In the genomic region with DNA sequence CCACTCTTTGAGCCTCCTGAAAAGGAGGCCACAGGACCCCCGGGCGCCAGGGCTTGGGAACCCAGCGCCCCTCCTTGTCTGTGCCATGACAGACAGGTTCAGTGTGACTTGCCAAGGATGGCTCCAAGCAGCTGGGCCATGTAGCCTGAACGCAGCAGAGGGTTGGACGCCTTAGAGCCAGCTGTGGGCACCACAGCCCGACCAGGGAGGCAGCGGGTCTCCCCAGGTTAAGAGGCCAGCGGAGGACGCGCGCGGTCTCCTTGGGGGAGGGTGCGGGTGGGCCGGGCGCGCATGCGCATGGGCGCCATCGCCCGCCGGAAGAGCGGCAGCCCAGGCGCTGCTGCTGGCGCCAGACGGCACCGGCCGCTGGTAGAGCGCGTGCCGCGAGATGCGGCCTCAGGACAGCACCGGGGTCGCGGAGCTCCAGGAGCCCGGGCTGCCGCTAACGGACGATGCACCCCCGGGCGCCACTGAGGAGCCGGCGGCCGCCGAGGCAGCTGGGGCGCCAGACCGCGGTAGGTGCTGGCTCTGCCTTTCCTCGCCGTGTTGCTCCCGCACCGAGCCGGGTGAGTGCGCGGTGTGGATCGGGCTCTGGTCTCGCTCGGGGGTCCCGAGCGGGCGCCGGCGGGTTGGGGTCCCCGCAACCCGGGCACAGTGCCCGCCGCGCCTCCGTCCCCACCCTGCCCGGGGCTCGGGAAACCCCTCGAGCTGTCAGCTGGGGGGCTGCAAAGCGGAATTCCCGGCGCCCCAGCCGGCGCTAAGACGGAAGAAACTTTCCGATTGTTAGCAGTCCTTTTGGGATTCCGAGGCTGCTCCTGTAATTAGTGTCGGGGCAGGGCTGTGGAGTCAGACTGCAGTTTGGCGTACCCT, we compare ENCODE assay signal across 8 cellular contexts. TPM values are rescaled to one million over a fixed set of nuclear protein-coding genes. Genes with fewer than 3 reads are reported as not detected.
DNase-seq lines count a peak whose midpoint lies in the region; ATAC-seq and TF ChIP-seq lines count a peak whose summit lies in the region.

Gene SLC35G1, plus strand, starts transcription at position 333 of the 870 bp plus-strand sequence. Its CDS starts 56 bp downstream, at position 389.

- in situ Hi-C loops in transverse colon (cut with MboI; ENCODE audit: low pct_ligation_motif_present in 1 of 4, low pct_unique_long_range_greater_than_20kb in 1 of 4, low sequenced_read_pairs in 3 of 4), result no loop called here

- no peak within 1 kb of the TSS for H3K27ac ChIP-seq in SK-N-MC
- H3K27ac ChIP-seq in parathyroid adenoma, result no peak within 1 kb of the TSS
- peak within 1 kb of the TSS; percentile 61 to 75 (median 72) for H3K27ac ChIP-seq in transverse colon

- no peak for TF ChIP-seq CTCF in parathyroid adenoma (IDR thresholded peaks at IDR 0.05)
- no peak for TF ChIP-seq CTCF in transverse colon (IDR thresholded peaks at IDR 0.05)

- H3K4me3 ChIP-seq in SK-N-MC (peak within 1 kb of the TSS; percentile 84), parathyroid adenoma (ENCODE audit: low read depth, low read length) (peak within 1 kb of the TSS; percentile 68), transverse colon (peak within 1 kb of the TSS; percentile 76 to 92 (median 86))

- H3K36me3 ChIP-seq in SK-N-MC (ENCODE audit: insufficient read depth, low read length) (no peaks in the 10 kb centered on the region), parathyroid adenoma (ENCODE audit: control insufficient read depth, insufficient read depth, low read length) (no peaks in the 10 kb centered on the region), transverse colon (no peaks in the 10 kb centered on the region)

- TF ChIP-seq POLR2A in transverse colon (IDR thresholded peaks at IDR 0.05), result peak; percentile 73

- no peaks in the 10 kb centered on the region for H3K79me2 ChIP-seq in parathyroid adenoma

- ATAC-seq in GM21786 (IDR thresholded peaks at IDR 0.05; ENCODE audit: unreplicated experiment) (peak; percentile 82), Right ventricle myocardium superior (ENCODE audit: poor library complexity) (peak; percentile 99)

- peak within 1 kb of the TSS; percentile 74 for H3K9ac ChIP-seq in SK-N-MC (ENCODE audit: insufficient read length)
- no peak within 1 kb of the TSS for H3K9ac ChIP-seq in parathyroid adenoma

- H3K4me2 ChIP-seq in parathyroid adenoma (ENCODE audit: low read length), result peak within 1 kb of the TSS; percentile 93

- no peak for TF ChIP-seq EP300 in transverse colon (IDR thresholded peaks at IDR 0.05; ENCODE audit: low read depth)

- peak within 1 kb of the TSS; percentile 100 for H2AFZ ChIP-seq in parathyroid adenoma

- H3K4me1 ChIP-seq in parathyroid adenoma, result no peaks in the 10 kb centered on the region
- H3K4me1 ChIP-seq in transverse colon, result peaks cover 2 to 40% (median 14%) of the 10 kb centered on the region in 4 donors

- no peaks in the 10 kb centered on the region for H3K27me3 ChIP-seq in parathyroid adenoma (ENCODE audit: control insufficient read depth, insufficient read depth, low read length)
- H3K27me3 ChIP-seq in transverse colon, result no peaks in the 10 kb centered on the region

- DNase-seq in ELR (ENCODE audit: low read depth) (peak; percentile 75), KG1 (lab: John Stamatoyannopoulos, UW) (peak; percentile 39), SK-N-MC (ENCODE audit: low read depth, low spot score) (no peak), Right ventricle myocardium superior (peak; percentile 78), transverse colon (peak; percentile 78)
- DNase-seq in activated naive CD4-positive, alpha-beta T cell treated with anti-CD3 and anti-CD28 coated beads, Interleukin-2, amount 50 U/mL, for 16 hours, result peak; percentile 74

- intact Hi-C loops in Right ventricle myocardium superior (cut with DNase I) (no loop called here), transverse colon (cut with DNase I; ENCODE audit: low total_unique reads) (no loop called here)

- H3K9me3 ChIP-seq in SK-N-MC (ENCODE audit: low read depth, low read length) (no peaks in the 10 kb centered on the region), parathyroid adenoma (ENCODE audit: control insufficient read depth, low read length) (no peaks in the 10 kb centered on the region), transverse colon (no peaks in the 10 kb centered on the region)

- WGBS in transverse colon (ENCODE audit: low coverage in 1 of 2), 2 donors, result 0% methylated on average over 50 of the region's 82 CpGs; no CpG with 5 or more reads in 1 of the 2 donors

RNA-seq across cellular contexts. Expression of gene SLC35G1, which starts in this region (rescaled TPM):
- total RNA-seq in Right ventricle myocardium superior, result 1.7 TPM
- 10 to 100 TPM in 3 of 4 donors, 1 to 10 TPM in 1; 7.4 to 42.1 (median 28.9) TPM for total RNA-seq in transverse colon

Comparison
In these comparisons a context has a peak if more than half of its experiments do, and no peak if none do; other contexts are left out.
1. H3K27ac ChIP-seq: peak in transverse colon (4 of 4); none in SK-N-MC (single experiment) and parathyroid adenoma (single experiment).
2. Peak in every context shown above with its lines, with median percentiles within 50 percentile points of each other: H3K4me3 ChIP-seq.